In genomic region chr15:35055416-35056105, GRCh38 we compare ENCODE assay signal across 13 cellular contexts. TPM values are rescaled to one million over a fixed set of nuclear protein-coding genes. Genes with fewer than 3 reads are reported as not detected.
DNase-seq lines count a peak whose midpoint lies in the region; ATAC-seq and TF ChIP-seq lines count a peak whose summit lies in the region.
"Had no signal": no experiment of that assay in that cellular context is flagged by ENCODE, and none has a peak within 500 bp of the region (broad histone marks: within the 10 kb centered on the region; RNA-seq: fewer than 3 reads in every experiment).

No MANE protein-coding gene starts in this region.

- no peaks in the 10 kb centered on the region for H3K27me3 ChIP-seq in BE2C

- H3K36me3 ChIP-seq in BE2C = no peaks in the 10 kb centered on the region

- H3K9me3 Mint-ChIP-seq in nephron = peaks cover 2% of the 10 kb centered on the region
- H3K9me3 Mint-ChIP-seq: CD4-positive, alpha-beta T cell; HFFc6 had no signal

- no peaks in the 10 kb centered on the region for H3K36me3 Mint-ChIP-seq in nephron (ENCODE audit: low read depth)

- H3K4me1 ChIP-seq in BE2C = no peaks in the 10 kb centered on the region

- ATAC-seq in GM19455 (IDR thresholded peaks at IDR 0.05; ENCODE audit: unreplicated experiment) = no peak
- no peak for ATAC-seq in HG03159 (IDR thresholded peaks at IDR 0.05; ENCODE audit: unreplicated experiment)
- ATAC-seq: GM12878 had no signal

- no peaks in the 10 kb centered on the region for H3K27me3 Mint-ChIP-seq in nephron (ENCODE audit: low read depth)
- H3K27me3 Mint-ChIP-seq: CD4-positive, alpha-beta T cell had no signal

- H3K4me1 Mint-ChIP-seq in nephron = peaks cover 10% of the 10 kb centered on the region

- no peak overlapping the region for H3K4me3 ChIP-seq in BE2C (ENCODE audit: low read depth, low read length)
- H3K4me3 ChIP-seq: GM12878 had no signal

- TF ChIP-seq CTCF in nephron (IDR thresholded peaks at IDR 0.05; ENCODE audit: unreplicated experiment in 3 of 3) (no peak), BE2C (IDR thresholded peaks at IDR 0.05; ENCODE audit: low read depth, low read length) (no peak)

- DNase-seq in HK-2 (ENCODE audit: unreplicated experiment) (peak; percentile 16), glomerular visceral epithelial cell (ENCODE audit: extremely low spot score) (peak; percentile 79), BE2C (no peak)
- DNase-seq in activated CD4-positive, CD25-positive, alpha-beta regulatory T cell treated with anti-CD3 and anti-CD28 coated beads, Interleukin-2, amount 50 U/mL, for 72 hours = no peak
- DNase-seq: C1 segment of cervical spinal cord; CD4-positive, alpha-beta T cell; DMS79; HCEC 1CT; HFFc6 had no signal

- H3K9me3 ChIP-seq in BE2C = no peaks in the 10 kb centered on the region

- peak overlapping the region in 1 of 3 experiments; percentile 31 for H3K4me3 Mint-ChIP-seq in nephron
- H3K4me3 Mint-ChIP-seq: CD4-positive, alpha-beta T cell; HFFc6 had no signal

- peak overlapping the region; percentile 95 to 98 (median 97) for H3K27ac Mint-ChIP-seq in nephron
- H3K27ac Mint-ChIP-seq: CD4-positive, alpha-beta T cell; HFFc6 had no signal

RNA-seq across cellular contexts. Expression of gene NANOGP8, which starts 29.5 kb away (rescaled TPM):
- polyA plus RNA-seq in BE2C (2012; ENCODE audit: insufficient read depth, insufficient read length, low read depth) = not detected
- polyA plus RNA-seq: GM12878 had no signal

Comparison
In these comparisons a context has a peak if more than half of its experiments do, and no peak if none do; other contexts are left out.
1. DNase-seq: peak in HK-2 (single experiment) and glomerular visceral epithelial cell (single experiment); none in BE2C (single experiment) and activated CD4-positive, CD25-positive, alpha-beta regulatory T cell treated with anti-CD3 and anti-CD28 coated beads, Interleukin-2, amount 50 U/mL, for 72 hours (single experiment).